ENCODE assay signal across 8 cellular contexts in genomic region chr10:51699475-51700227, GRCh38. TPM values are rescaled to one million over a fixed set of nuclear protein-coding genes. Genes with fewer than 3 reads are reported as not detected.
DNase-seq lines count a peak whose midpoint lies in the region; ATAC-seq and TF ChIP-seq lines count a peak whose summit lies in the region.

CSTF2T (minus strand) TSS chr10:51699595; CDS start chr10:51699549, 46 bp downstream.

- peaks cover 0 to 6% of the 10 kb centered on the region in 2 donors for H3K36me3 ChIP-seq in esophagus (ENCODE audit: control insufficient read depth in 2 of 2, insufficient read depth in 2 of 2, low read length in 1 of 2)
- H3K36me3 ChIP-seq in mucosa of stomach (ENCODE audit: control insufficient read depth, insufficient read depth, low read length), result no peaks in the 10 kb centered on the region

- H3K36me3 Mint-ChIP-seq in activated T-cell treated with anti-CD3 and anti-CD28 coated beads, Interleukin-2, amount 50 U/mL, for 24 hours (ENCODE audit: low read depth), result peaks cover 48% of the 10 kb centered on the region

- H3K27me3 ChIP-seq in esophagus (ENCODE audit: control insufficient read depth in 1 of 2, insufficient read depth in 2 of 2, low read length in 2 of 2) (no peaks in the 10 kb centered on the region), mucosa of stomach (ENCODE audit: control insufficient read depth, insufficient read depth, low read length) (no peaks in the 10 kb centered on the region)

- ATAC-seq in GM21619 (IDR thresholded peaks at IDR 0.05; ENCODE audit: unreplicated experiment), result peak; percentile 94

- H3K4me3 ChIP-seq in Jurkat, Clone E6-1 (ENCODE audit: low read length), result peak within 1 kb of the TSS; percentile 97
- H3K4me3 ChIP-seq in esophagus (ENCODE audit: low read depth in 1 of 2, low read length in 2 of 2) (peak within 1 kb of the TSS; percentile 73 to 94), mucosa of stomach (ENCODE audit: low read length) (peak within 1 kb of the TSS; percentile 86)

- 0% methylated on average over 45 of the region's 45 CpGs for WGBS in esophagus, 2 donors

- no peaks in the 10 kb centered on the region for H3K9me3 ChIP-seq in esophagus (ENCODE audit: control insufficient read depth in 2 of 2, insufficient read depth in 1 of 2, low read depth in 1 of 2, low read length in 1 of 2)
- no peaks in the 10 kb centered on the region for H3K9me3 ChIP-seq in mucosa of stomach (ENCODE audit: control insufficient read depth, low read length)

- DNase-seq in DMS153 (lab: John Stamatoyannopoulos, UW), result peak; percentile 86
- DNase-seq in Jurkat, Clone E6-1 (ENCODE audit: low read depth, low spot score), result peak; percentile 94
- peak; percentile 92 for DNase-seq in activated T-cell treated with anti-CD3 and anti-CD28 coated beads, Interleukin-2, amount 50 U/mL, for 24 hours
- peak; percentile 87 to 89 for DNase-seq in stimulated activated CD8-positive, alpha-beta memory T cell treated with anti-CD3 and anti-CD28 coated beads, Interleukin-7, amount 100 ng/mL, for 1 hour (ENCODE audit: low read depth in 2 of 2)

- H3K27ac ChIP-seq in esophagus (ENCODE audit: low read depth in 2 of 2, low read length in 1 of 2), result peak within 1 kb of the TSS; percentile 95

- peaks cover 54% of the 10 kb centered on the region for H3K4me1 Mint-ChIP-seq in activated T-cell treated with anti-CD3 and anti-CD28 coated beads, Interleukin-2, amount 50 U/mL, for 24 hours (ENCODE audit: low read depth)

- H3K9ac ChIP-seq in mucosa of stomach (ENCODE audit: low read length), result peak within 1 kb of the TSS; percentile 65

- peak within 1 kb of the TSS; percentile 100 for H3K27ac Mint-ChIP-seq in activated T-cell treated with anti-CD3 and anti-CD28 coated beads, Interleukin-2, amount 50 U/mL, for 24 hours

- peaks cover 10 to 15% of the 10 kb centered on the region in 2 donors for H3K4me1 ChIP-seq in esophagus (ENCODE audit: control insufficient read depth in 2 of 2, insufficient read depth in 2 of 2, low read length in 1 of 2)
- peaks cover 18% of the 10 kb centered on the region for H3K4me1 ChIP-seq in mucosa of stomach (ENCODE audit: control insufficient read depth, insufficient read depth, low read length)

- peak within 1 kb of the TSS; percentile 98 for H3K4me3 Mint-ChIP-seq in activated T-cell treated with anti-CD3 and anti-CD28 coated beads, Interleukin-2, amount 50 U/mL, for 24 hours

- H3K9me3 Mint-ChIP-seq in activated T-cell treated with anti-CD3 and anti-CD28 coated beads, Interleukin-2, amount 50 U/mL, for 24 hours, result no peaks in the 10 kb centered on the region

- H3K27me3 Mint-ChIP-seq in activated T-cell treated with anti-CD3 and anti-CD28 coated beads, Interleukin-2, amount 50 U/mL, for 24 hours, result no peaks in the 10 kb centered on the region

TF ChIP-seq in PFSK-1, 5 proteins besides CTCF, POLR2A, EP300 and RAD21:
- TF ChIP-seq SIN3A (IDR thresholded peaks at IDR 0.05; ENCODE audit: borderline replicate concordance, insufficient read depth, low read length) (peak; percentile 21; the same call in 1 of the 2 replicates), FOXP2 (optimal IDR thresholded peaks at IDR 0.05; ENCODE audit: borderline replicate concordance, extremely low read depth, extremely low read length, insufficient read depth) (no peak), TAF1 (IDR thresholded peaks at IDR 0.05; ENCODE audit: borderline replicate concordance, insufficient read depth, low read length) (peak; percentile 90; the same call in 1 of the 2 replicates), REST (IDR thresholded peaks at IDR 0.05; ENCODE audit: insufficient read depth in 1 of 2, low read depth in 2 of 2, low read length in 2 of 2) (no peak), POLR2AphosphoS5 (IDR thresholded peaks at IDR 0.05; ENCODE audit: low read depth, low read length) (peak; percentile 83; the same call in 1 of the 2 replicates)

RNA-seq across cellular contexts. Expression of gene CSTF2T, which starts in this region (rescaled TPM):
- 35.9 TPM for polyA plus RNA-seq in Jurkat, Clone E6-1 (2012; ENCODE audit: insufficient read depth, insufficient read length)
- polyA plus RNA-seq in PFSK-1 (2012; ENCODE audit: insufficient read length, low read depth), result 12.1 TPM
- polyA plus RNA-seq in esophagus, result 1 to 10 TPM; 4.7 to 7.3 TPM

Comparison
In these comparisons a context has a peak if more than half of its experiments do, and no peak if none do; other contexts are left out.
1. Peak in every context shown above with its lines: DNase-seq, ATAC-seq, H3K4me3 ChIP-seq and H3K27ac ChIP-seq.